In genomic region chr15:66704783-66705113, GRCh38 we compare ENCODE assay signal across 10 cellular contexts. TPM values are rescaled to one million over a fixed set of nuclear protein-coding genes. Genes with fewer than 3 reads are reported as not detected.
A peak's percentile ranks its signal among the peaks of the same experiment; 100 is the strongest.
DNase-seq lines count a peak whose midpoint lies in the region; ATAC-seq and TF ChIP-seq lines count a peak whose summit lies in the region.
"Had no signal": no experiment of that assay in that cellular context is flagged by ENCODE, and none has a peak within 500 bp of the region (broad histone marks: within the 10 kb centered on the region; RNA-seq: fewer than 3 reads in every experiment).

No MANE protein-coding gene starts in this region.

- H3K4me1 ChIP-seq in CD4-positive, CD25-positive, alpha-beta regulatory T cell (ENCODE audit: control insufficient read depth, insufficient read depth, low read length, poor library complexity, severe bottlenecking), result peaks cover 35% of the 10 kb centered on the region
- peaks cover 40 to 71% (median 64%) of the 10 kb centered on the region in 4 donors for H3K4me1 ChIP-seq in esophagus muscularis mucosa

- 63% methylated on average over 1 of the region's 1 CpG for WGBS in esophagus muscularis mucosa

- no peak for TF ChIP-seq EP300 in esophagus muscularis mucosa (IDR thresholded peaks at IDR 0.05)

- peaks cover 8% of the 10 kb centered on the region for H3K27me3 ChIP-seq in CD4-positive, CD25-positive, alpha-beta regulatory T cell (ENCODE audit: control insufficient read depth, insufficient read depth, low read length)
- no peaks in the 10 kb centered on the region for H3K27me3 ChIP-seq in MG63
- no peaks in the 10 kb centered on the region for H3K27me3 ChIP-seq in esophagus muscularis mucosa

- peaks cover 0 to 3% (median 0%) of the 10 kb centered on the region in 7 donors for H3K9me3 Mint-ChIP-seq in CD4-positive, CD25-positive, alpha-beta regulatory T cell
- H3K9me3 Mint-ChIP-seq in osteocyte (ENCODE audit: unreplicated experiment), result no peaks in the 10 kb centered on the region

- no peak for DNase-seq in CD4-positive, CD25-positive, alpha-beta regulatory T cell
- DNase-seq in MG63 (no peak), esophagus muscularis mucosa (ENCODE audit: extremely low spot score) (no peak), osteocyte (ENCODE audit: extremely low spot score, unreplicated experiment) (no peak), activated gamma-delta T cell treated with Interleukin-2 at 50 U/mL for 16 hours (no peak)
- DNase-seq: NCI-H1105 had no signal

- TF ChIP-seq POLR2A in esophagus muscularis mucosa (IDR thresholded peaks at IDR 0.05; ENCODE audit: low read depth), result no peak

- H3K27me3 Mint-ChIP-seq in CD4-positive, CD25-positive, alpha-beta regulatory T cell, result peaks cover 32% of the 10 kb centered on the region
- H3K27me3 Mint-ChIP-seq in osteocyte (ENCODE audit: unreplicated experiment), result no peaks in the 10 kb centered on the region

- H3K36me3 Mint-ChIP-seq in CD4-positive, CD25-positive, alpha-beta regulatory T cell, result no peaks in the 10 kb centered on the region
- H3K36me3 Mint-ChIP-seq in osteocyte (ENCODE audit: unreplicated experiment), result peaks cover 4% of the 10 kb centered on the region

- H3K4me3 ChIP-seq in CD4-positive, CD25-positive, alpha-beta regulatory T cell (ENCODE audit: low read depth, low read length), result no peak overlapping the region
- H3K4me3 ChIP-seq in MG63 (peak overlapping the region; percentile 75), esophagus muscularis mucosa (peak overlapping the region; percentile 66 to 86 (median 74))

- H3K27ac Mint-ChIP-seq in CD4-positive, CD25-positive, alpha-beta regulatory T cell, result peak overlapping the region in 1 of 3 donors; percentile 64
- H3K27ac Mint-ChIP-seq in osteocyte (ENCODE audit: unreplicated experiment), result peak overlapping the region; percentile 53

- H3K4me1 Mint-ChIP-seq in CD4-positive, CD25-positive, alpha-beta regulatory T cell, result peaks cover 0 to 25% (median 7%) of the 10 kb centered on the region in 4 donors
- H3K4me1 Mint-ChIP-seq in osteocyte (ENCODE audit: unreplicated experiment), result peaks cover 49% of the 10 kb centered on the region

- H3K27ac ChIP-seq in CD4-positive, CD25-positive, alpha-beta regulatory T cell (ENCODE audit: insufficient read depth, low read length, poor library complexity, severe bottlenecking), result no peak overlapping the region
- peak overlapping the region in 3 of 4 donors; percentile 80 to 91 (median 86) for H3K27ac ChIP-seq in esophagus muscularis mucosa (replicated peaks in 1 of 4)
- H3K27ac ChIP-seq: neutrophil had no signal

- H3K9me3 ChIP-seq in CD4-positive, CD25-positive, alpha-beta regulatory T cell (ENCODE audit: control insufficient read depth in 2 of 2, low read length in 2 of 2), result no peaks in the 10 kb centered on the region
- no peaks in the 10 kb centered on the region for H3K9me3 ChIP-seq in MG63
- no peaks in the 10 kb centered on the region for H3K9me3 ChIP-seq in esophagus muscularis mucosa
- H3K9me3 ChIP-seq: neutrophil had no signal

- no peaks in the 10 kb centered on the region for H3K36me3 ChIP-seq in CD4-positive, CD25-positive, alpha-beta regulatory T cell (ENCODE audit: control insufficient read depth, insufficient read depth, low read length)
- H3K36me3 ChIP-seq in MG63 (peaks cover 49% of the 10 kb centered on the region), esophagus muscularis mucosa (peaks cover 0 to 18% (median 0%) of the 10 kb centered on the region in 4 donors)
- H3K36me3 ChIP-seq: neutrophil had no signal

- intact Hi-C loops in esophagus muscularis mucosa (cut with DNase I), result loop anchor here (2.0 kb wide), 1 partner anchor 70 kb away; no protein-coding TSS in a partner anchor

- peak overlapping the region; percentile 84 to 91 (median 88) for H3K4me3 Mint-ChIP-seq in CD4-positive, CD25-positive, alpha-beta regulatory T cell
- H3K4me3 Mint-ChIP-seq in osteocyte (ENCODE audit: unreplicated experiment), result peak overlapping the region; percentile 73

- TF ChIP-seq CTCF in esophagus muscularis mucosa (IDR thresholded peaks at IDR 0.05) (no peak), osteocyte (IDR thresholded peaks at IDR 0.05) (no peak)

- ATAC-seq in CD4-positive, CD25-positive, alpha-beta regulatory T cell (ENCODE audit: low read depth in 2 of 2), result no peak
- ATAC-seq in HG03378 (IDR thresholded peaks at IDR 0.05; ENCODE audit: unreplicated experiment) (no peak), HG03196 (IDR thresholded peaks at IDR 0.05; ENCODE audit: unreplicated experiment) (no peak), GM19328 (IDR thresholded peaks at IDR 0.05; ENCODE audit: unreplicated experiment) (no peak)

RNA-seq across cellular contexts. Expression of gene SMAD6, which starts 2.7 kb away (rescaled TPM):
- 0.27 TPM for total RNA-seq in CD4-positive, CD25-positive, alpha-beta regulatory T cell
- not detected for polyA plus RNA-seq in CD4-positive, CD25-positive, alpha-beta regulatory T cell
- total RNA-seq in MG63 (2014; rRNA removed; shearing (Covaris generic); ENCODE audit: low replicate concordance), result 34.3 and 37.8 TPM in 2 replicates
- 10 to 100 TPM in 3 of 4 donors, 1 to 10 TPM in 1; 9.4 to 18.9 (median 14.3) TPM for total RNA-seq in esophagus muscularis mucosa
- total RNA-seq in osteocyte, result 14.6 and 17.5 TPM in 2 replicates
